8 cellular contexts compared by ENCODE assay signal in the genomic region with DNA sequence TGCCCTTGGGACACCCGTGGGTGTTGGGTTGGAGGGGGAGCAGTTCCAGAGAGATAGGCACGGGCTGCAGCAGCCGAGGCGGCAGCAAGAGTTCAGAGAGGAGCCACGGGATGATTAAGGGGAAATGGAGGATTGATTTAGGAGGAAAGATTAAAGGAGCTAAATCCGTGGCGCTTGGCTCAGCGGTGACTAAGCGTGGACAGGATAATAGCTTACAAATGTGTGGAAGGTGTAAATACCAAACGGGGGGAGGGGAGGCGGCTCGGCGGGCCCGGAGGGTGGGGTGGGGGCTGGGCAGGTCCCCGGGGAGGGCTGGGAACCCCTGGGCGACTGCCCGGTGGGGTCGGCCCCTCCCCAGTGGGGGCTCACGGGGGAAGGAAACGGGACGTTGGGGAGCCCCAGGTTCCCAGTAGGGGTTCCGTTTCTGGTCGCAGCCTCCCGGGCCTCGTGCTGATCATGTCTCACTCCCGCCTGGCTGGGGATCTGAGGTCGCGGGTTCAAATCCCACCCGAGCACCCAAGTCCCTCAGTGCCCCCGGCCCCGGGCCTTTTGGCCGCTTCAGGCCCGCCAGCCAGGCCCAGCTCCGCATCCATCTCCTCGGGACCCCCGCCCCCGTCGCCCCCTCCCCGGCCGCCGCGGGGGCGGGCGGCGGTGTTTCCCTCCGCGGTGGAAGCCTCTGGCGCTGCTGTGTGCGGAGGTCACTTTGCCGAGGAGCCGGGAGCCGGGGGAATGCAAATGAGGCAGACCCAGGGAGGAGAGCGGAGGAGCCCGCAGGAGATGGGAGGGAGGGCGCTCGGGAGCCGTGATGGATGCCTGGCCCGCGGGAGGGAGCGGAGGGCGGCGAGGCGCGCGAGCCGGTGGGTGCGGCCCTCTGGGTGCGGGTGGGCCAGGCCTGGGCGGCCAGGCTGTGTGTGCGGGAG. TPM values are rescaled to one million over a fixed set of nuclear protein-coding genes. Genes with fewer than 3 reads are reported as not detected.
A peak's percentile ranks its signal among the peaks of the same experiment; 100 is the strongest.
DNase-seq lines count a peak whose midpoint lies in the region; ATAC-seq, FAIRE-seq and TF ChIP-seq lines count a peak whose summit lies in the region.

No MANE protein-coding gene starts in this region.

- peak overlapping the region in 1 of 11 experiments; percentile 31; a peak in 1 of 22 replicates for H3K9ac ChIP-seq in BLaER1 treated with 17β-estradiol and CSF1 and Interleukin-3, amounts not matched to agents 10 nM and 100 nM
- H3K9ac ChIP-seq in colonic mucosa (ENCODE audit: low read depth in 2 of 2, low read length in 2 of 2): no peak overlapping the region

- POLR2A ChIA-PET in naive thymus-derived CD8-positive, alpha-beta T cell (lab: Charles Lee): no interaction called here

- H3K27me3 Mint-ChIP-seq in effector memory CD8-positive, alpha-beta T cell: peaks cover 88 to 96% of the 10 kb centered on the region in 2 donors
- peaks cover 50 to 97% (median 73%) of the 10 kb centered on the region in 5 donors for H3K27me3 Mint-ChIP-seq in naive thymus-derived CD8-positive, alpha-beta T cell
- H3K27me3 Mint-ChIP-seq in activated naive CD8-positive, alpha-beta T cell treated with anti-CD3 and anti-CD28 coated beads for 36 hours: peaks cover 82% of the 10 kb centered on the region

- DNase-seq in M059J (ENCODE audit: low read depth): peak; percentile 77
- DNase-seq in effector memory CD8-positive, alpha-beta T cell: no peak
- DNase-seq in naive thymus-derived CD8-positive, alpha-beta T cell: no peak
- DNase-seq in colonic mucosa: no peak
- DNase-seq in GM12891 (ENCODE audit: insufficient read length, low spot score): no peak
- no peak for DNase-seq in activated naive CD8-positive, alpha-beta T cell treated with anti-CD3 and anti-CD28 coated beads for 36 hours

- H3K27ac Mint-ChIP-seq in effector memory CD8-positive, alpha-beta T cell: peak overlapping the region in 1 of 2 donors; percentile 16
- no peak overlapping the region for H3K27ac Mint-ChIP-seq in naive thymus-derived CD8-positive, alpha-beta T cell
- no peak overlapping the region for H3K27ac Mint-ChIP-seq in activated naive CD8-positive, alpha-beta T cell treated with anti-CD3 and anti-CD28 coated beads for 36 hours

- H3K4me1 Mint-ChIP-seq in effector memory CD8-positive, alpha-beta T cell (ENCODE audit: low read depth in 2 of 2): peaks cover 0 to 9% of the 10 kb centered on the region in 2 donors
- peaks cover 13 to 21% (median 17%) of the 10 kb centered on the region in 4 donors for H3K4me1 Mint-ChIP-seq in naive thymus-derived CD8-positive, alpha-beta T cell
- peaks cover 7% of the 10 kb centered on the region for H3K4me1 Mint-ChIP-seq in activated naive CD8-positive, alpha-beta T cell treated with anti-CD3 and anti-CD28 coated beads for 36 hours

- H3K4me3 Mint-ChIP-seq in effector memory CD8-positive, alpha-beta T cell: peak overlapping the region; percentile 47
- H3K4me3 Mint-ChIP-seq in naive thymus-derived CD8-positive, alpha-beta T cell: peak overlapping the region in 9 of 10 donors; percentile 19 to 72 (median 59)
- no peak overlapping the region for H3K4me3 Mint-ChIP-seq in activated naive CD8-positive, alpha-beta T cell treated with anti-CD3 and anti-CD28 coated beads for 36 hours

- ATAC-seq in effector memory CD8-positive, alpha-beta T cell (replicated peaks): no peak
- peak in 1 of 2 donors; percentile 68 for ATAC-seq in naive thymus-derived CD8-positive, alpha-beta T cell
- no peak for ATAC-seq in GM21447 (IDR thresholded peaks at IDR 0.05; ENCODE audit: unreplicated experiment)

- H4K20me1 ChIP-seq in BLaER1 treated with 17β-estradiol and CSF1 and Interleukin-3, amounts not matched to agents 10 nM and 100 nM: peaks cover 0 to 32% (median 0%) of the 10 kb centered on the region in 11 experiments; a peak in 8 of 22 replicates

- TF ChIP-seq CTCF in colonic mucosa (IDR thresholded peaks at IDR 0.05): no peak

- TF ChIP-seq POLR2A in GM12891 (IDR thresholded peaks at IDR 0.05; ENCODE audit: low read depth, low read length): no peak

- intact Hi-C loops in colonic mucosa (cut with DNase I): no loop called here

- FAIRE-seq in GM12891 (lab: Jason Lieb, UNC): no peak

- H3K9me3 ChIP-seq in BLaER1 treated with 17β-estradiol and CSF1 and Interleukin-3, amounts not matched to agents 10 nM and 100 nM (replicated peaks in 1 of 11): no peaks in the 10 kb centered on the region
- H3K9me3 ChIP-seq in colonic mucosa: no peaks in the 10 kb centered on the region

- no peak overlapping the region for H3K4me3 ChIP-seq in BLaER1 treated with 17β-estradiol and CSF1 and Interleukin-3, amounts not matched to agents 10 nM and 100 nM
- H3K4me3 ChIP-seq in colonic mucosa: no peak overlapping the region

- no peaks in the 10 kb centered on the region for H3K36me3 Mint-ChIP-seq in effector memory CD8-positive, alpha-beta T cell (ENCODE audit: insufficient read depth)
- H3K36me3 Mint-ChIP-seq in naive thymus-derived CD8-positive, alpha-beta T cell: peaks cover 0 to 5% (median 0%) of the 10 kb centered on the region in 3 donors
- no peaks in the 10 kb centered on the region for H3K36me3 Mint-ChIP-seq in activated naive CD8-positive, alpha-beta T cell treated with anti-CD3 and anti-CD28 coated beads for 36 hours

- no peaks in the 10 kb centered on the region for H3K9me3 Mint-ChIP-seq in effector memory CD8-positive, alpha-beta T cell
- H3K9me3 Mint-ChIP-seq in naive thymus-derived CD8-positive, alpha-beta T cell: peaks cover 0 to 2% (median 0%) of the 10 kb centered on the region in 9 donors
- H3K9me3 Mint-ChIP-seq in activated naive CD8-positive, alpha-beta T cell treated with anti-CD3 and anti-CD28 coated beads for 36 hours: no peaks in the 10 kb centered on the region

- H3K4me1 ChIP-seq in BLaER1 treated with 17β-estradiol and CSF1 and Interleukin-3, amounts not matched to agents 10 nM and 100 nM: peaks cover 9 to 46% (median 32%) of the 10 kb centered on the region in 10 experiments
- H3K4me1 ChIP-seq in colonic mucosa: no peaks in the 10 kb centered on the region

- peaks cover 60 to 71% (median 64%) of the 10 kb centered on the region in 11 experiments for H3K27me3 ChIP-seq in BLaER1 treated with 17β-estradiol and CSF1 and Interleukin-3, amounts not matched to agents 10 nM and 100 nM
- peaks cover 35% of the 10 kb centered on the region for H3K27me3 ChIP-seq in colonic mucosa

- H3K4me2 ChIP-seq in BLaER1 treated with 17β-estradiol and CSF1 and Interleukin-3, amounts not matched to agents 10 nM and 100 nM: peak overlapping the region; percentile 30 to 66 (median 50); a peak in 19 of 22 replicates

- H3K36me3 ChIP-seq in BLaER1 treated with 17β-estradiol and CSF1 and Interleukin-3, amounts not matched to agents 10 nM and 100 nM: no peaks in the 10 kb centered on the region
- H3K36me3 ChIP-seq in colonic mucosa: no peaks in the 10 kb centered on the region

- no peak overlapping the region for H3K27ac ChIP-seq in BLaER1 treated with 17β-estradiol and CSF1 and Interleukin-3, amounts not matched to agents 10 nM and 100 nM
- no peak overlapping the region for H3K27ac ChIP-seq in colonic mucosa

TF ChIP-seq in GM12891, 5 proteins besides CTCF, POLR2A, EP300 and RAD21:
- TF ChIP-seq SPI1 (IDR thresholded peaks at IDR 0.05; ENCODE audit: low read depth, low read length) (no peak), POLR2AphosphoS5 (IDR thresholded peaks at IDR 0.05; ENCODE audit: low read depth, low read length) (no peak)

RNA-seq across cellular contexts. Expression of a gene that starts 8.1 kb away (rescaled TPM):
- total RNA-seq in M059J (2014; rRNA removed; shearing (Covaris generic)): 0.02 and 0.10 TPM in 2 replicates
- total RNA-seq in naive thymus-derived CD8-positive, alpha-beta T cell: under 1 TPM; 0.21 to 0.30 TPM
- polyA plus RNA-seq in naive thymus-derived CD8-positive, alpha-beta T cell: not detected
- total RNA-seq in colonic mucosa: under 1 TPM in 1 of 2 donors, not detected in 1; 0.12 TPM
- not detected for polyA plus RNA-seq in GM12891 (2012; ENCODE audit: low read depth, missing spikeins)
- total RNA-seq in activated naive CD8-positive, alpha-beta T cell treated with anti-CD3 and anti-CD28 coated beads for 36 hours: not detected

RNA-seq across cellular contexts. Expression of a gene that starts 21.2 kb away (rescaled TPM):
- 117 and 227 TPM in 2 replicates for total RNA-seq in M059J (2014; rRNA removed; shearing (Covaris generic))
- 1 to 10 TPM; 3.7 to 3.8 TPM for total RNA-seq in naive thymus-derived CD8-positive, alpha-beta T cell
- 1 to 10 TPM; 3.8 to 4.2 (median 4.2) TPM for polyA plus RNA-seq in naive thymus-derived CD8-positive, alpha-beta T cell
- total RNA-seq in colonic mucosa: 10 to 100 TPM; 43.1 to 43.5 TPM
- 2.8 TPM for polyA plus RNA-seq in GM12891 (2012; ENCODE audit: low read depth, missing spikeins)
- 10 to 100 TPM; 21.9 to 23.9 TPM for total RNA-seq in activated naive CD8-positive, alpha-beta T cell treated with anti-CD3 and anti-CD28 coated beads for 36 hours

RNA-seq across cellular contexts. Expression of a gene that starts 21.5 kb away (rescaled TPM):
- 2.5 and 3.5 TPM in 2 replicates for total RNA-seq in M059J (2014; rRNA removed; shearing (Covaris generic))
- under 1 TPM; 0.36 to 0.49 TPM for total RNA-seq in naive thymus-derived CD8-positive, alpha-beta T cell
- under 1 TPM in 1 of 3 donors, not detected in 2; 0.21 TPM for polyA plus RNA-seq in naive thymus-derived CD8-positive, alpha-beta T cell
- 1 to 10 TPM; 1.7 to 2.9 TPM for total RNA-seq in colonic mucosa
- 0.50 TPM for polyA plus RNA-seq in GM12891 (2012; ENCODE audit: low read depth, missing spikeins)
- total RNA-seq in activated naive CD8-positive, alpha-beta T cell treated with anti-CD3 and anti-CD28 coated beads for 36 hours: 1 to 10 TPM; 3.5 to 4.2 TPM

RNA-seq across cellular contexts. Expression of a gene that starts 23.7 kb away (rescaled TPM):
- total RNA-seq in M059J (2014; rRNA removed; shearing (Covaris generic)): 81.6 and 89.2 TPM in 2 replicates
- 10 to 100 TPM; 22.5 to 26.9 TPM for total RNA-seq in naive thymus-derived CD8-positive, alpha-beta T cell
- 10 to 100 TPM; 12.1 to 22.0 (median 17.0) TPM for polyA plus RNA-seq in naive thymus-derived CD8-positive, alpha-beta T cell
- total RNA-seq in colonic mucosa: 10 to 100 TPM; 49.7 to 86.1 TPM
- 32.6 TPM for polyA plus RNA-seq in GM12891 (2012; ENCODE audit: low read depth, missing spikeins)
- 10 to 100 TPM; 29.1 to 31.5 TPM for total RNA-seq in activated naive CD8-positive, alpha-beta T cell treated with anti-CD3 and anti-CD28 coated beads for 36 hours

RNA-seq across cellular contexts. Expression of a gene that starts 49.0 kb away (rescaled TPM):
- total RNA-seq in M059J (2014; rRNA removed; shearing (Covaris generic)): 44.2 and 81.4 TPM in 2 replicates
- 1 to 10 TPM in 1 of 2 experiments, under 1 TPM in 1; 0.96 to 1.1 TPM for total RNA-seq in naive thymus-derived CD8-positive, alpha-beta T cell
- polyA plus RNA-seq in naive thymus-derived CD8-positive, alpha-beta T cell: not detected
- total RNA-seq in colonic mucosa: 10 to 100 TPM in 1 of 2 donors, 1 to 10 TPM in 1; 9.9 to 13.2 TPM
- polyA plus RNA-seq in GM12891 (2012; ENCODE audit: low read depth, missing spikeins): 0.08 TPM
- 1 to 10 TPM; 1.7 to 2.0 TPM for total RNA-seq in activated naive CD8-positive, alpha-beta T cell treated with anti-CD3 and anti-CD28 coated beads for 36 hours

Comparison
In these comparisons a context has a peak if more than half of its experiments do, and no peak if none do; other contexts are left out.
1. RNA of a gene that starts 21.2 kb away (total RNA-seq): 117 to 227 TPM in M059J, 43.1 to 43.5 TPM in colonic mucosa and 21.9 to 23.9 TPM in activated naive CD8-positive, alpha-beta T cell treated with anti-CD3 and anti-CD28 coated beads for 36 hours; 3.7 to 3.8 TPM in naive thymus-derived CD8-positive, alpha-beta T cell; every median in the first group is over 4 times any median in the second.